Comparison of ENCODE assay signal across 18 cellular contexts in the genomic region with DNA sequence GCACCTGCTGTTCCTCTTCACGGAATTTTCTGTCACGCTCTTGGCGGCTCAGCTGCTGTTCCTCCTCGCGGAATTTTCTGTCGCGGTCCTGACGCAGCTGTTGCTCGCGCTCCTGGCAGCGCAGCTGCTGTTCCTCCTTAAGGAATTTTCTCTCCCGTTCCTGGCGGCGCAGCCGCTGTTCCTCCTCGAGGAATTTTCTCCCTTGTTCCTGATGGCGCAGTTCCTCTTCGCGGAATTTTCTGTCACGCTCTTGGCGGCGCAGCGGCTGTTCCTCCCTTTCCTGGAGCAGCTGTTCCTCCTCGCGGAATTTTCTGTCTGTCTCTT. TPM values are rescaled to one million over a fixed set of nuclear protein-coding genes. Genes with fewer than 3 reads are reported as not detected.
DNase-seq lines count a peak whose midpoint lies in the region; ATAC-seq and TF ChIP-seq lines count a peak whose summit lies in the region.
"Had no signal": no experiment of that assay in that cellular context is flagged by ENCODE, and none has a peak within 500 bp of the region (broad histone marks: within the 10 kb centered on the region; RNA-seq: fewer than 3 reads in every experiment).

No MANE protein-coding gene starts in this region.

- TF ChIP-seq CTCF in A673 (conservative IDR thresholded peaks at IDR 0.05; ENCODE audit: low read depth, low read length) (no peak), KMS-11 (conservative IDR thresholded peaks at IDR 0.05; ENCODE audit: low read depth, low read length) (no peak), esophagus squamous epithelium (IDR thresholded peaks at IDR 0.05) (no peak), mucosa of descending colon (IDR thresholded peaks at IDR 0.05) (no peak), mesothelial cell of epicardium (IDR thresholded peaks at IDR 0.05; ENCODE audit: unreplicated experiment) (no peak)

- peaks cover 5% of the 10 kb centered on the region for H3K9me3 Mint-ChIP-seq in mesothelial cell of epicardium
- H3K9me3 Mint-ChIP-seq: IgD-negative memory B cell had no signal

- H3K4me1 Mint-ChIP-seq in mesothelial cell of epicardium: no peaks in the 10 kb centered on the region

- peaks cover 8% of the 10 kb centered on the region for H3K27me3 Mint-ChIP-seq in mesothelial cell of epicardium (ENCODE audit: low read depth)

- no peak for TF ChIP-seq POLR2A in esophagus squamous epithelium (IDR thresholded peaks at IDR 0.05)

- H3K36me3 ChIP-seq in A673 (ENCODE audit: insufficient read depth, low read length, poor library complexity, severe bottlenecking) (no peaks in the 10 kb centered on the region), KMS-11 (ENCODE audit: insufficient read depth) (no peaks in the 10 kb centered on the region), esophagus squamous epithelium (no peaks in the 10 kb centered on the region), mucosa of descending colon (ENCODE audit: low read depth) (no peaks in the 10 kb centered on the region)
- H3K36me3 ChIP-seq: left lung had no signal

- H3K9me3 ChIP-seq in A673 (ENCODE audit: low read depth, low read length, poor library complexity, severe bottlenecking) (peaks cover 26% of the 10 kb centered on the region), esophagus squamous epithelium (peaks cover 6 to 22% (median 19%) of the 10 kb centered on the region in 3 donors), mucosa of descending colon (no peaks in the 10 kb centered on the region)

- H3K27me3 ChIP-seq in A673 (replicated peaks; ENCODE audit: insufficient read depth, low read depth, low read length, poor library complexity) (peaks cover 97% of the 10 kb centered on the region), KMS-11 (ENCODE audit: insufficient read depth, low read depth) (peaks cover 17% of the 10 kb centered on the region), esophagus squamous epithelium (peaks cover 10 to 100% (median 41%) of the 10 kb centered on the region in 4 donors)

- no peaks in the 10 kb centered on the region for H3K36me3 Mint-ChIP-seq in mesothelial cell of epicardium
- H3K36me3 Mint-ChIP-seq: IgD-negative memory B cell had no signal

- no peak for DNase-seq in A673 (ENCODE audit: low spot score)
- DNase-seq in esophagus squamous epithelium (lab: John Stamatoyannopoulos, UW): no peak
- peak in 2 of 3 donors; percentile 1 to 39 for DNase-seq in mucosa of descending colon
- no peak for DNase-seq in activated CD4-positive, alpha-beta T cell treated with anti-CD3 and anti-CD28 coated beads for 4 hours
- no peak for DNase-seq in mesothelial cell of epicardium (ENCODE audit: low spot score in 2 of 2, unreplicated experiment in 2 of 2)
- DNase-seq in C1 segment of cervical spinal cord (lab: John Stamatoyannopoulos, UW): no peak
- DNase-seq: activated naive CD4-positive, alpha-beta T cell treated with anti-CD3 and anti-CD28 coated beads, Interleukin-2, amount 10 ng/mL, durations not matched to agents 7 days and 5 days; DMS153; effector CD8-positive, alpha-beta T cell; NCI-H1436; NCI-H345; stimulated activated CD4-positive, alpha-beta T cell treated with anti-CD3 and anti-CD28 coated beads, Interleukin-4, amount 100 ng/mL, for 24 hours; SW 1271 had no signal

- POLR2A ChIA-PET in A673 (lab: Charles Lee; ENCODE audit: low non-redundant PET): no interaction called here

- BruUV-seq in A673 (replicated peaks; lab: Mats Ljungman, UMichigan): no TSS peak

- no peak for ATAC-seq in mucosa of descending colon
- no peak for ATAC-seq in HG03460 (IDR thresholded peaks at IDR 0.05; ENCODE audit: unreplicated experiment)
- ATAC-seq: left lung had no signal

- intact Hi-C loops in A673 (cut with micrococcal nuclease; ENCODE audit: unreplicated experiment) (loop anchor here (5.0 kb wide), 1 partner anchor 57 kb away; no protein-coding TSS in a partner anchor), esophagus squamous epithelium (cut with DNase I) (no loop called here), mucosa of descending colon (cut with DNase I, micrococcal nuclease) (no loop called here)

- H3K9ac ChIP-seq in KMS-11: no peak overlapping the region

- peak overlapping the region; percentile 94; the same call in 1 of the 2 replicates for H3K4me2 ChIP-seq in KMS-11

- CTCF ChIA-PET in A673 (lab: Charles Lee): no interaction called here

- no peak overlapping the region for H3K27ac Mint-ChIP-seq in mesothelial cell of epicardium
- H3K27ac Mint-ChIP-seq: activated naive CD4-positive, alpha-beta T cell treated with anti-CD3 and anti-CD28 coated beads, Interleukin-2, amount 10 ng/mL, durations not matched to agents 7 days and 5 days had no signal

- no peaks in the 10 kb centered on the region for H4K20me1 ChIP-seq in KMS-11 (ENCODE audit: insufficient read depth)

- no peak overlapping the region for H3K4me3 Mint-ChIP-seq in mesothelial cell of epicardium

- no peak overlapping the region for H2AFZ ChIP-seq in KMS-11 (ENCODE audit: low read depth)

- 30 to 36% methylated on average over 25 of the region's 25 CpGs for WGBS in esophagus squamous epithelium, 2 donors

- peaks cover 30% of the 10 kb centered on the region for H3K4me1 ChIP-seq in A673 (ENCODE audit: insufficient read depth, low read length, poor library complexity, severe bottlenecking)
- peaks cover 23% of the 10 kb centered on the region for H3K4me1 ChIP-seq in KMS-11 (ENCODE audit: low read depth, poor library complexity, severe bottlenecking)
- H3K4me1 ChIP-seq in esophagus squamous epithelium: peaks cover 19 to 59% (median 31%) of the 10 kb centered on the region in 3 donors
- H3K4me1 ChIP-seq in mucosa of descending colon (ENCODE audit: low read depth): peaks cover 50% of the 10 kb centered on the region

- H3K4me3 ChIP-seq in A673 (ENCODE audit: low read depth, low read length, poor library complexity, severe bottlenecking) (peak overlapping the region; percentile 42), KMS-11 (IDR thresholded peaks at IDR 0.05; ENCODE audit: insufficient read depth, low read depth, low read length) (no peak overlapping the region), esophagus squamous epithelium (peak overlapping the region in 3 of 4 donors; percentile 49 to 66 (median 55)), mucosa of descending colon (no peak overlapping the region)

- H3K27ac ChIP-seq in A673 (ENCODE audit: low read depth, low read length, poor library complexity, severe bottlenecking): no peak overlapping the region
- no peak overlapping the region for H3K27ac ChIP-seq in KMS-11
- H3K27ac ChIP-seq in esophagus squamous epithelium: no peak overlapping the region
- H3K27ac ChIP-seq: left lung had no signal

- no peaks in the 10 kb centered on the region for H3K79me2 ChIP-seq in KMS-11 (ENCODE audit: insufficient read depth, low read depth)

RNA-seq across cellular contexts. Expression of a gene that starts 6.4 kb away (rescaled TPM):
- total RNA-seq in A673 (2021) (0.24 and 0.28 TPM in 2 replicates), esophagus squamous epithelium (under 1 TPM; 0.18 to 0.44 (median 0.19) TPM), mucosa of descending colon (under 1 TPM in 2 of 3 donors, not detected in 1; 0.05 to 0.09 TPM), mesothelial cell of epicardium (not detected in 3 replicates)

RNA-seq across cellular contexts. Expression of a gene that starts 20.0 kb away (rescaled TPM):
- total RNA-seq in A673 (2021): not detected in 2 replicates
- total RNA-seq in esophagus squamous epithelium: not detected
- not detected for total RNA-seq in mucosa of descending colon
- total RNA-seq in mesothelial cell of epicardium: not detected in 3 replicates
- total RNA-seq: glomerular endothelial cell, left lung had no signal

RNA-seq across cellular contexts. Expression of a gene that starts 50.2 kb away (rescaled TPM):
- total RNA-seq in A673 (2021): not detected in 2 replicates
- total RNA-seq in esophagus squamous epithelium: under 1 TPM; 0.09 to 0.95 (median 0.14) TPM
- not detected for total RNA-seq in mucosa of descending colon
- not detected in 3 replicates for total RNA-seq in mesothelial cell of epicardium
- total RNA-seq: glomerular endothelial cell, left lung had no signal

Comparison
In these comparisons a context has a peak if more than half of its experiments do, and no peak if none do; other contexts are left out.
1. DNase-seq: peak in mucosa of descending colon (2 of 3); none in A673 (single experiment), esophagus squamous epithelium (single experiment), activated CD4-positive, alpha-beta T cell treated with anti-CD3 and anti-CD28 coated beads for 4 hours (0 of 2), mesothelial cell of epicardium (0 of 2) and C1 segment of cervical spinal cord (0 of 14).
2. H3K4me3 ChIP-seq: peak in A673 (single experiment) and esophagus squamous epithelium (3 of 4); none in KMS-11 (single experiment) and mucosa of descending colon (single experiment).